8 cellular contexts compared by ENCODE assay signal in genomic region chr16:70746708-70747424, GRCh38. TPM values are rescaled to one million over a fixed set of nuclear protein-coding genes. Genes with fewer than 3 reads are reported as not detected.
DNase-seq lines count a peak whose midpoint lies in the region; ATAC-seq, FAIRE-seq and TF ChIP-seq lines count a peak whose summit lies in the region.

No MANE protein-coding gene starts in this region.

- dilution Hi-C loops in keratinocyte (cut with MboI; ENCODE audit: extremely low pct_ligation_motif_present, low sequenced_read_pairs): no loop called here

- no peaks in the 10 kb centered on the region for H4K20me1 ChIP-seq in keratinocyte (ENCODE audit: control insufficient read depth, extremely low read depth, insufficient read depth, low read length)

- TF ChIP-seq POLR2A in suprapubic skin (IDR thresholded peaks at IDR 0.05): no peak

- 68% methylated on average over 15 of the region's 15 CpGs for WGBS in suprapubic skin

- no peak for TF ChIP-seq EP300 in suprapubic skin (IDR thresholded peaks at IDR 0.05)

- H3K27me3 ChIP-seq in keratinocyte (ENCODE audit: control insufficient read depth, extremely low read depth, insufficient read depth, low read length) (no peaks in the 10 kb centered on the region), suprapubic skin (no peaks in the 10 kb centered on the region)

- ATAC-seq in GM19397 (IDR thresholded peaks at IDR 0.05; ENCODE audit: unreplicated experiment): no peak
- ATAC-seq in HG03378 (IDR thresholded peaks at IDR 0.05; ENCODE audit: unreplicated experiment): no peak

- H3K9me3 ChIP-seq in keratinocyte (ENCODE audit: control insufficient read depth, low read depth, low read length): no peaks in the 10 kb centered on the region
- H3K9me3 ChIP-seq in suprapubic skin: no peaks in the 10 kb centered on the region

- FAIRE-seq in keratinocyte (lab: Jason Lieb, UNC): peak; percentile 79

- H3K9me1 ChIP-seq in keratinocyte (ENCODE audit: control insufficient read depth, extremely low read depth, insufficient read depth, low read length): no peaks in the 10 kb centered on the region

- H3K27ac ChIP-seq in angular gyrus (ENCODE audit: low read depth, low read length): peak overlapping the region; percentile 35
- H3K27ac ChIP-seq in keratinocyte (ENCODE audit: control insufficient read depth, insufficient read depth, low read length): peak overlapping the region; percentile 42
- peak overlapping the region; percentile 73 for H3K27ac ChIP-seq in suprapubic skin

- no peak overlapping the region for H3K4me3 ChIP-seq in keratinocyte (ENCODE audit: control insufficient read depth in 2 of 3, extremely low read depth in 1 of 3, insufficient read depth in 2 of 3, low read depth in 1 of 3, low read length in 3 of 3)
- H3K4me3 ChIP-seq in suprapubic skin: no peak overlapping the region

- H3K4me1 ChIP-seq in keratinocyte (ENCODE audit: control insufficient read depth, extremely low read depth, insufficient read depth, low read length): peaks cover 30% of the 10 kb centered on the region
- H3K4me1 ChIP-seq in suprapubic skin: peaks cover 58% of the 10 kb centered on the region

- peak overlapping the region; percentile 31 for H3K9ac ChIP-seq in keratinocyte (ENCODE audit: control insufficient read depth, extremely low read depth, insufficient read depth, low read length)

- H3K36me3 ChIP-seq in keratinocyte (ENCODE audit: control insufficient read depth in 2 of 2, extremely low read depth in 1 of 2, insufficient read depth in 2 of 2, low read length in 2 of 2): peaks cover 4 to 11% of the 10 kb centered on the region in 2 experiments
- peaks cover 22% of the 10 kb centered on the region for H3K36me3 ChIP-seq in suprapubic skin

- no peaks in the 10 kb centered on the region for H3K79me2 ChIP-seq in keratinocyte (ENCODE audit: control insufficient read depth, insufficient read depth, low read length)

- DNase-seq in GF-D8 (lab: John Stamatoyannopoulos, UW) (peak; percentile 24), NCI-H146 (lab: John Stamatoyannopoulos, UW) (peak; percentile 87), keratinocyte (ENCODE audit: low read depth, low spot score) (no peak), suprapubic skin (ENCODE audit: low spot score in 2 of 2) (peak in 1 of 2 donors; percentile 83), NCI-H748 (lab: John Stamatoyannopoulos, UW; ENCODE audit: unreplicated experiment) (no peak)

- no peak overlapping the region for H2AFZ ChIP-seq in keratinocyte (ENCODE audit: control insufficient read depth, low read length)

- peak overlapping the region; percentile 56 for H3K4me2 ChIP-seq in keratinocyte (ENCODE audit: control insufficient read depth, extremely low read depth, insufficient read depth, low read depth, low read length)

- TF ChIP-seq CTCF in keratinocyte (optimal IDR thresholded peaks at IDR 0.05 in 1 of 3, IDR thresholded peaks at IDR 0.05 in 1 of 3, conservative IDR thresholded peaks at IDR 0.05 in 1 of 3; ENCODE audit: extremely low read depth in 1 of 3, insufficient read depth in 2 of 3, low read length in 3 of 3) (no peak), suprapubic skin (IDR thresholded peaks at IDR 0.05) (no peak)

RNA-seq across cellular contexts. Expression of gene VAC14, which starts 54.1 kb away (rescaled TPM):
- 15.9 to 26.4 TPM (median 20.0 TPM) in 3 replicates for polyA plus RNA-seq in keratinocyte
- 9.5 TPM for polyA plus RNA-seq in keratinocyte (2011; ENCODE audit: low read depth)
- 20.2 and 30.3 TPM in 2 replicates for polyA plus RNA-seq in keratinocyte (2011; cell fraction: cytosol; rRNA removed)
- polyA plus RNA-seq in keratinocyte (2011; cell fraction: nucleus; rRNA removed): 24.5 and 33.5 TPM in 2 replicates
- 26.2 and 28.8 TPM in 2 replicates for polyA plus RNA-seq in keratinocyte (2012; ENCODE audit: low replicate concordance)
- 31.6 to 58.4 TPM (median 32.4 TPM) in 3 replicates for polyA minus RNA-seq in keratinocyte
- 29.4 TPM for polyA minus RNA-seq in keratinocyte (2011; cell fraction: cytosol; rRNA and poly(A)+ RNA removed)
- polyA minus RNA-seq in keratinocyte (2011; cell fraction: nucleus; rRNA and poly(A)+ RNA removed): 29.8 and 32.3 TPM in 2 replicates
- total RNA-seq in suprapubic skin: 10 to 100 TPM; 39.5 to 65.5 (median 45.4) TPM

Comparison
In these comparisons a context has a peak if more than half of its experiments do, and no peak if none do; other contexts are left out.
1. DNase-seq: peak in GF-D8 (single experiment) and NCI-H146 (single experiment); none in keratinocyte (single experiment) and NCI-H748 (single experiment).
2. Peak in every context shown above with its lines, with median percentiles within 50 percentile points of each other: H3K27ac ChIP-seq.